18 cellular contexts compared by ENCODE assay signal in genomic region chr10:79396587-79396986, GRCh38.
"Had no signal": no experiment of that assay in that cellular context is flagged by ENCODE, and none has a peak within 500 bp of the region (broad histone marks: within the 10 kb centered on the region; RNA-seq: fewer than 3 reads in every experiment).

No MANE protein-coding gene starts in this region.

- H3K27ac ChIP-seq: brain microvascular endothelial cell, epithelial cell of prostate, transverse colon had no signal

- H3K4me3 ChIP-seq: prostate gland, transverse colon had no signal

- H3K27ac Mint-ChIP-seq: activated naive CD4-positive, alpha-beta T cell treated with anti-CD3 and anti-CD28 coated beads, Interleukin-2, amount 50 U/mL, for 72 hours; memory B cell; T-helper 2 cell treated with Interferon-gamma antibody and Interleukin-4, amounts not matched to agents 5 μg/mL and 100 μg/mL, for 36 hours had no signal

- H3K36me3 ChIP-seq: prostate gland, transverse colon had no signal

- H3K4me1 Mint-ChIP-seq: memory B cell; stimulated activated naive CD8-positive, alpha-beta T cell treated with anti-CD3 and anti-CD28 coated beads, Interleukin-15, amount 100 ng/mL, for 72 hours had no signal

- H3K36me3 Mint-ChIP-seq: activated naive CD4-positive, alpha-beta T cell treated with anti-CD3 and anti-CD28 coated beads, Interleukin-2, amount 50 U/mL, for 72 hours had no signal

- H3K4me3 Mint-ChIP-seq: activated T-cell treated with anti-CD3 and anti-CD28 coated beads, Interleukin-2, amount 50 U/mL, for 4 hours; dendritic cell treated with granulocyte-macrophage colony-stimulating factor and Interleukin-4, amounts not matched to agents 40 ng/mL and 50 ng/mL, for 4 days; effector memory CD8-positive, alpha-beta T cell; memory B cell; stimulated activated naive CD8-positive, alpha-beta T cell treated with anti-CD3 and anti-CD28 coated beads, Interleukin-15, amount 100 ng/mL, for 72 hours; T-helper 2 cell treated with Interferon-gamma antibody and Interleukin-4, amounts not matched to agents 5 μg/mL and 100 μg/mL, for 36 hours had no signal

- H3K9me3 ChIP-seq: prostate gland, transverse colon had no signal

- H3K9me3 Mint-ChIP-seq: activated naive CD4-positive, alpha-beta T cell treated with anti-CD3 and anti-CD28 coated beads, Interleukin-2, amount 50 U/mL, for 72 hours; activated T-cell treated with anti-CD3 and anti-CD28 coated beads, Interleukin-2, amount 50 U/mL, for 4 hours; dendritic cell treated with granulocyte-macrophage colony-stimulating factor and Interleukin-4, amounts not matched to agents 40 ng/mL and 50 ng/mL, for 4 days; effector memory CD8-positive, alpha-beta T cell; memory B cell; stimulated activated naive CD8-positive, alpha-beta T cell treated with anti-CD3 and anti-CD28 coated beads, Interleukin-15, amount 100 ng/mL, for 72 hours; T-helper 2 cell treated with Interferon-gamma antibody and Interleukin-4, amounts not matched to agents 5 μg/mL and 100 μg/mL, for 36 hours had no signal

- H3K27me3 ChIP-seq: brain microvascular endothelial cell, transverse colon had no signal

- DNase-seq: activated CD4-positive, alpha-beta T cell treated with anti-CD3 and anti-CD28 coated beads, Interleukin-2, amount 50 U/mL, for 4 hours; activated effector memory CD4-positive, alpha-beta T cell treated with anti-CD3 and anti-CD28 coated beads, Interleukin-2, amount 50 U/mL, for 16 hours; activated T-cell treated with anti-CD3 and anti-CD28 coated beads, Interleukin-2, amount 50 U/mL, for 4 hours; amygdala; brain microvascular endothelial cell; cerebellar nuclear complex; effector memory CD8-positive, alpha-beta T cell; left colon; stimulated activated CD4-positive, alpha-beta T cell treated with anti-CD3 and anti-CD28 coated beads, Interleukin-4, amount 100 ng/mL, for 1 hour; stimulated activated naive CD8-positive, alpha-beta T cell treated with anti-CD3 and anti-CD28 coated beads, Interleukin-15, amount 100 ng/mL, for 72 hours; SW 1271; transverse colon had no signal

- ATAC-seq: activated naive CD4-positive, alpha-beta T cell treated with anti-CD3 and anti-CD28 coated beads, Interleukin-2, amount 50 U/mL, for 72 hours; activated T-cell treated with anti-CD3 and anti-CD28 coated beads, Interleukin-2, amount 50 U/mL, for 4 hours; effector memory CD8-positive, alpha-beta T cell; left colon; stimulated activated naive CD8-positive, alpha-beta T cell treated with anti-CD3 and anti-CD28 coated beads, Interleukin-15, amount 100 ng/mL, for 72 hours had no signal

- H3K27me3 Mint-ChIP-seq: effector memory CD8-positive, alpha-beta T cell; stimulated activated naive CD8-positive, alpha-beta T cell treated with anti-CD3 and anti-CD28 coated beads, Interleukin-15, amount 100 ng/mL, for 72 hours had no signal
